8 cellular contexts compared by ENCODE assay signal in genomic region chr19:3699071-3699740, GRCh38. TPM values are rescaled to one million over a fixed set of nuclear protein-coding genes. Genes with fewer than 3 reads are reported as not detected.
A peak's percentile ranks its signal among the peaks of the same experiment; 100 is the strongest.
DNase-seq lines count a peak whose midpoint lies in the region; ATAC-seq, FAIRE-seq and TF ChIP-seq lines count a peak whose summit lies in the region.

No MANE protein-coding gene starts in this region.

- no peaks in the 10 kb centered on the region for H3K4me1 ChIP-seq in A673 (ENCODE audit: insufficient read depth, low read length, poor library complexity, severe bottlenecking)
- peaks cover 19% of the 10 kb centered on the region for H3K4me1 ChIP-seq in lower lobe of right lung

- H3K27me3 ChIP-seq in A673 (replicated peaks; ENCODE audit: insufficient read depth, low read depth, low read length, poor library complexity) (no peaks in the 10 kb centered on the region), lower lobe of right lung (ENCODE audit: low read depth) (no peaks in the 10 kb centered on the region)

- POLR2A ChIA-PET in A673 (lab: Charles Lee; ENCODE audit: low non-redundant PET), result no interaction called here

- CTCF ChIA-PET in A673 (lab: Charles Lee), result interaction anchor here (0.6 kb wide), 1 partner anchor 16 kb away, joined by 3 read pairs; no protein-coding TSS in a partner anchor

- H3K36me3 ChIP-seq in A673 (ENCODE audit: insufficient read depth, low read length, poor library complexity, severe bottlenecking) (no peaks in the 10 kb centered on the region), lower lobe of right lung (no peaks in the 10 kb centered on the region)

- TF ChIP-seq CTCF in A673 (conservative IDR thresholded peaks at IDR 0.05; ENCODE audit: low read depth, low read length) (no peak), lower lobe of right lung (IDR thresholded peaks at IDR 0.05) (no peak)

- H3K27ac ChIP-seq in A673 (ENCODE audit: low read depth, low read length, poor library complexity, severe bottlenecking), result peak overlapping the region; percentile 72
- peak overlapping the region; percentile 80 for H3K27ac ChIP-seq in lower lobe of right lung

- H3K4me3 Mint-ChIP-seq in dendritic cell treated with granulocyte-macrophage colony-stimulating factor and Interleukin-4, amounts not matched to agents 40 ng/mL and 50 ng/mL, for 4 days, result peak overlapping the region; percentile 93

- peak overlapping the region; percentile 95 for H3K27ac Mint-ChIP-seq in dendritic cell treated with granulocyte-macrophage colony-stimulating factor and Interleukin-4, amounts not matched to agents 40 ng/mL and 50 ng/mL, for 4 days

- H3K36me3 Mint-ChIP-seq in dendritic cell treated with granulocyte-macrophage colony-stimulating factor and Interleukin-4, amounts not matched to agents 40 ng/mL and 50 ng/mL, for 4 days (ENCODE audit: low read depth), result peaks cover 56% of the 10 kb centered on the region

- no peaks in the 10 kb centered on the region for H3K9me3 Mint-ChIP-seq in dendritic cell treated with granulocyte-macrophage colony-stimulating factor and Interleukin-4, amounts not matched to agents 40 ng/mL and 50 ng/mL, for 4 days

- in situ Hi-C loops in SK-MEL-5 (cut with HindIII; ENCODE audit: low pct_unique_long_range_greater_than_20kb, low sequenced_read_pairs), result no loop called here

- H3K4me1 Mint-ChIP-seq in dendritic cell treated with granulocyte-macrophage colony-stimulating factor and Interleukin-4, amounts not matched to agents 40 ng/mL and 50 ng/mL, for 4 days (ENCODE audit: low read depth), result peaks cover 52% of the 10 kb centered on the region

- ATAC-seq in lower lobe of right lung (peak; percentile 42 to 54), GM21367 (IDR thresholded peaks at IDR 0.05; ENCODE audit: unreplicated experiment) (no peak), GM18858 (IDR thresholded peaks at IDR 0.05; ENCODE audit: unreplicated experiment) (no peak)

- no peaks in the 10 kb centered on the region for H3K9me3 ChIP-seq in A673 (ENCODE audit: low read depth, low read length, poor library complexity, severe bottlenecking)
- H3K9me3 ChIP-seq in lower lobe of right lung, result no peaks in the 10 kb centered on the region

- no TSS peak for BruUV-seq in A673 (replicated peaks; lab: Mats Ljungman, UMichigan)

- intact Hi-C loops in A673 (cut with micrococcal nuclease; ENCODE audit: unreplicated experiment) (no loop called here), lower lobe of right lung (cut with DNase I) (no loop called here)
- intact Hi-C loops in dendritic cell treated with granulocyte-macrophage colony-stimulating factor and Interleukin-4, amounts not matched to agents 40 ng/mL and 50 ng/mL, for 4 days (cut with micrococcal nuclease), result no loop called here

- DNase-seq in A673 (ENCODE audit: low spot score) (peak; percentile 68), GM18507 (ENCODE audit: extremely low spot score, insufficient read length, low read depth) (no peak), SK-MEL-5 (ENCODE audit: low read depth, low spot score) (peak; percentile 30), lower lobe of right lung (peak; percentile 74), stromal cell of bone marrow (ENCODE audit: low read depth) (peak; percentile 25)

- H3K4me3 ChIP-seq in A673 (ENCODE audit: low read depth, low read length, poor library complexity, severe bottlenecking), result peak overlapping the region; percentile 81
- peak overlapping the region; percentile 82 for H3K4me3 ChIP-seq in lower lobe of right lung

- H3K27me3 Mint-ChIP-seq in dendritic cell treated with granulocyte-macrophage colony-stimulating factor and Interleukin-4, amounts not matched to agents 40 ng/mL and 50 ng/mL, for 4 days, result peaks cover 3% of the 10 kb centered on the region

- peak; percentile 65 for FAIRE-seq in GM18507 (lab: Jason Lieb, UNC)

RNA-seq across cellular contexts. Expression of gene PIP5K1C, which starts 1.1 kb away (rescaled TPM):
- 35.5 and 36.8 TPM in 2 replicates for total RNA-seq in A673 (2021)
- total RNA-seq in SK-MEL-5 (2014; rRNA removed; shearing (Covaris generic)), result 4.9 and 6.7 TPM in 2 replicates
- 19.7 and 25.7 TPM in 2 replicates for polyA plus RNA-seq in SK-MEL-5 (2015; cell fraction: cytosol; rRNA removed)
- 15.4 and 22.7 TPM in 2 replicates for polyA plus RNA-seq in SK-MEL-5 (2015; cell fraction: nucleus; rRNA removed)
- 43.6 TPM for total RNA-seq in lower lobe of right lung

RNA-seq across cellular contexts. Expression of gene TJP3, which starts 9.0 kb away (rescaled TPM):
- total RNA-seq in A673 (2021) (0.63 TPM in 1 of 2 replicates, not detected in the other), lower lobe of right lung (34.4 TPM)
- total RNA-seq in SK-MEL-5 (2014; rRNA removed; shearing (Covaris generic)), result 0.13 and 0.21 TPM in 2 replicates
- 0.24 and 0.36 TPM in 2 replicates for polyA plus RNA-seq in SK-MEL-5 (2015; cell fraction: cytosol; rRNA removed)
- polyA plus RNA-seq in SK-MEL-5 (2015; cell fraction: nucleus; rRNA removed), result 0.07 and 0.41 TPM in 2 replicates

Comparison
In these comparisons a context has a peak if more than half of its experiments do, and no peak if none do; other contexts are left out.
1. ATAC-seq: peak in lower lobe of right lung (2 of 2); none in GM21367 (single experiment) and GM18858 (single experiment).
2. RNA of gene TJP3, which starts 9.0 kb away (total RNA-seq): 34.4 TPM in lower lobe of right lung (single experiment); 0.13 to 0.21 TPM in SK-MEL-5 and 0.63 TPM in A673; every median in the first group is over 10 times any median in the second.